In genomic region chr12:114396153-114396868, GRCh38 we compare ENCODE assay signal across 22 cellular contexts. TPM values are rescaled to one million over a fixed set of nuclear protein-coding genes. Genes with fewer than 3 reads are reported as not detected.
DNase-seq lines count a peak whose midpoint lies in the region; ATAC-seq and TF ChIP-seq lines count a peak whose summit lies in the region.
"Had no signal": no experiment of that assay in that cellular context is flagged by ENCODE, and none has a peak within 500 bp of the region (broad histone marks: within the 10 kb centered on the region; RNA-seq: fewer than 3 reads in every experiment).

No MANE protein-coding gene starts in this region.

- H3K4me1 ChIP-seq in IMR-90 (ENCODE audit: control insufficient read depth, insufficient read depth, low read length) (peaks cover 51% of the 10 kb centered on the region), esophagus muscularis mucosa (peaks cover 32 to 95% (median 87%) of the 10 kb centered on the region in 4 donors), mesendoderm (ENCODE audit: control insufficient read depth, low read depth, low read length) (peaks cover 7% of the 10 kb centered on the region), tibial nerve (peaks cover 0 to 19% (median 0%) of the 10 kb centered on the region in 4 donors)

- no peak for TF ChIP-seq CTCF in IMR-90 (conservative IDR thresholded peaks at IDR 0.05; ENCODE audit: low read depth, low read length)
- no peak for TF ChIP-seq CTCF in esophagus muscularis mucosa (IDR thresholded peaks at IDR 0.05)
- no peak for TF ChIP-seq CTCF in GM20000 (IDR thresholded peaks at IDR 0.05; ENCODE audit: extremely low read depth, missing control alignments)
- TF ChIP-seq CTCF in tibial nerve (IDR thresholded peaks at IDR 0.05), result no peak

- H4K5ac ChIP-seq in IMR-90 (ENCODE audit: low read depth, low read length) (peak overlapping the region; percentile 30), mesendoderm (ENCODE audit: low read length) (no peak overlapping the region)

- dilution Hi-C loops in IMR-90 (cut with HindIII; ENCODE audit: low sequenced_read_pairs, unreplicated experiment), result no loop called here

- H3K36me3 ChIP-seq in IMR-90 (ENCODE audit: control insufficient read depth, insufficient read depth, low read length) (peaks cover 70% of the 10 kb centered on the region), esophagus muscularis mucosa (peaks cover 12 to 28% (median 17%) of the 10 kb centered on the region in 4 donors), mesendoderm (ENCODE audit: control insufficient read depth, insufficient read depth, low read length) (no peaks in the 10 kb centered on the region), tibial nerve (no peaks in the 10 kb centered on the region)

- H3K4me3 ChIP-seq in IMR-90 (ENCODE audit: insufficient read depth, low read depth, low read length) (peak overlapping the region; percentile 30; the same call in 1 of the 2 replicates), esophagus muscularis mucosa (peak overlapping the region; percentile 21 to 31 (median 28)), mesendoderm (ENCODE audit: low read length) (no peak overlapping the region), tibial nerve (peak overlapping the region in 1 of 4 donors; percentile 10)

- H4K8ac ChIP-seq in IMR-90 (ENCODE audit: low read depth in 2 of 2, low read length in 2 of 2), result peak overlapping the region; percentile 77 to 88; a peak in 3 of 4 replicates
- H4K8ac ChIP-seq in mesendoderm (ENCODE audit: low read depth, low read length), result no peak overlapping the region

- peaks cover 13% of the 10 kb centered on the region for H4K20me1 ChIP-seq in IMR-90 (ENCODE audit: insufficient read depth, low read length)

- peak overlapping the region; percentile 67 for H2BK5ac ChIP-seq in IMR-90 (ENCODE audit: low read depth, low read length, poor library complexity, severe bottlenecking)
- H2BK5ac ChIP-seq in mesendoderm (ENCODE audit: low read length), result no peak overlapping the region

- no TSS peak for BruUV-seq in IMR-90 (replicated peaks; lab: Mats Ljungman, UMichigan)

- H2BK20ac ChIP-seq in IMR-90 (ENCODE audit: low read depth, low read length), result peak overlapping the region; percentile 2; the same call in 1 of the 2 replicates

- peak overlapping the region; percentile 39 for H3K9ac ChIP-seq in IMR-90 (ENCODE audit: low read depth, low read length)
- no peak overlapping the region for H3K9ac ChIP-seq in mesendoderm (ENCODE audit: low read length)

- intact Hi-C loops in IMR-90 (cut with micrococcal nuclease), result loop anchor here (2.0 to 5.0 kb wide), 2 partner anchors 14 to 429 kb away; partner anchors contain the start of gene RBM19
- intact Hi-C loops in esophagus muscularis mucosa (cut with DNase I), result no loop called here

- H3K56ac ChIP-seq in IMR-90 (ENCODE audit: extremely low read depth, insufficient read depth, low read length), result peak overlapping the region; percentile 13; the same call in 1 of the 2 replicates
- no peak overlapping the region for H3K56ac ChIP-seq in mesendoderm (ENCODE audit: low read length)

- H3K4ac ChIP-seq in IMR-90 (ENCODE audit: low read depth, low read length), result peak overlapping the region; percentile 61
- H3K4ac ChIP-seq in mesendoderm (ENCODE audit: low read depth, low read length), result no peak overlapping the region

- peak overlapping the region; percentile 75 for H2BK120ac ChIP-seq in IMR-90 (ENCODE audit: low read depth, low read length)
- H2BK120ac ChIP-seq in mesendoderm (ENCODE audit: low read depth, low read length), result no peak overlapping the region

- no peaks in the 10 kb centered on the region for H3K27me3 ChIP-seq in IMR-90 (ENCODE audit: control insufficient read depth, insufficient read depth, low read length)
- H3K27me3 ChIP-seq in esophagus muscularis mucosa, result peaks cover 0 to 19% (median 0%) of the 10 kb centered on the region in 4 donors
- peaks cover 61% of the 10 kb centered on the region for H3K27me3 ChIP-seq in mesendoderm (ENCODE audit: insufficient read depth, low read length, poor library complexity)
- H3K27me3 ChIP-seq in tibial nerve, result peaks cover 0 to 91% of the 10 kb centered on the region in 2 donors

- CTCF ChIA-PET in IMR-90 (lab: Yijun Ruan, JAX), result interaction anchor here (0.9 kb wide), 1 partner anchor 79 kb away, joined by 3 read pairs; no protein-coding TSS in a partner anchor

- DNase-seq in EH (ENCODE audit: low read depth) (peak; percentile 76), IMR-90 (peak; percentile 59), esophagus muscularis mucosa (ENCODE audit: extremely low spot score) (no peak), mesendoderm (peak; percentile 18), GM20000 (ENCODE audit: low spot score) (no peak), D341Med (ENCODE audit: low spot score) (no peak), tibial nerve (ENCODE audit: low spot score in 2 of 2) (no peak)
- DNase-seq: activated naive CD4-positive, alpha-beta T cell treated with Interleukin-2 at 50 U/mL for 16 hours; anterior cingulate cortex; CD4-positive, alpha-beta T cell; DMS53; effector memory CD8-positive, alpha-beta T cell; Karpas-422; kidney glomerular epithelial cell; NCI-H1092 treated with DMSO at 0.1 percent for 48 hours; NCI-H2107; NCI-H510A treated with DMSO at 0.1 percent for 48 hours had no signal

- ATAC-seq in IMR-90 (ENCODE audit: low read depth) (peak; percentile 10), HG02852 (IDR thresholded peaks at IDR 0.05; ENCODE audit: unreplicated experiment) (no peak)
- ATAC-seq: effector memory CD8-positive, alpha-beta T cell had no signal

- H3K79me2 ChIP-seq in mesendoderm (ENCODE audit: control insufficient read depth, insufficient read depth, low read length), result no peaks in the 10 kb centered on the region

- peak overlapping the region; percentile 67 for H3K27ac ChIP-seq in IMR-90 (ENCODE audit: insufficient read depth, low read length)
- peak overlapping the region; percentile 61 to 75 (median 66) for H3K27ac ChIP-seq in esophagus muscularis mucosa (replicated peaks in 1 of 4)
- H3K27ac ChIP-seq in mesendoderm (ENCODE audit: low read depth, low read length), result no peak overlapping the region
- no peak overlapping the region for H3K27ac ChIP-seq in tibial nerve

- peak overlapping the region; percentile 26 for H3K14ac ChIP-seq in IMR-90 (replicated peaks; ENCODE audit: low read depth, low read length)

- H3K23ac ChIP-seq in IMR-90 (ENCODE audit: low read depth, low read length), result peak overlapping the region; percentile 87
- H3K23ac ChIP-seq in mesendoderm (ENCODE audit: low read length), result no peak overlapping the region

- no peak for TF ChIP-seq RAD21 in IMR-90 (IDR thresholded peaks at IDR 0.05; ENCODE audit: low read length)

- WGBS in IMR-90 (ENCODE audit: extremely low coverage in 2 of 2, insufficient read length in 1 of 2), 2 experiments, result 1% methylated on average over 12 of the region's 50 CpGs; no CpG with 5 or more reads in 1 of the 2 experiments
- 62% methylated on average over 41 of the region's 50 CpGs for WGBS in esophagus muscularis mucosa
- no CpG with 5 or more reads among the region's 50 CpGs for WGBS in mesendoderm (ENCODE audit: extremely low coverage, insufficient coverage, low lambda C conversion rate)
- 2% methylated on average over 9 to 40 of the region's 50 CpGs for WGBS in tibial nerve, 2 donors

- H3K18ac ChIP-seq in IMR-90 (ENCODE audit: low read depth, low read length) (peak overlapping the region; percentile 7; the same call in 1 of the 2 replicates), mesendoderm (ENCODE audit: low read length) (no peak overlapping the region)

- H3K4me2 ChIP-seq in IMR-90 (ENCODE audit: low read depth, low read length) (peak overlapping the region; percentile 72), mesendoderm (ENCODE audit: low read length) (no peak overlapping the region)

- H2AK9ac ChIP-seq in IMR-90 (replicated peaks; ENCODE audit: low read depth, low read length, poor library complexity), result peak overlapping the region; percentile 65

- TF ChIP-seq EP300 in esophagus muscularis mucosa (IDR thresholded peaks at IDR 0.05) (no peak), tibial nerve (IDR thresholded peaks at IDR 0.05) (no peak)

- POLR2A ChIA-PET in IMR-90 (lab: Charles Lee; ENCODE audit: unreplicated experiment), result no interaction called here

- H3K9me1 ChIP-seq in IMR-90 (ENCODE audit: insufficient read depth, low read length), result peaks cover 11% of the 10 kb centered on the region

- TF ChIP-seq POLR2A in IMR-90 (IDR thresholded peaks at IDR 0.05; ENCODE audit: low read depth, low read length), result no peak
- TF ChIP-seq POLR2A in esophagus muscularis mucosa (IDR thresholded peaks at IDR 0.05; ENCODE audit: low read depth), result no peak
- no peak for TF ChIP-seq POLR2A in tibial nerve (IDR thresholded peaks at IDR 0.05)

- peak overlapping the region; percentile 76 for H4K91ac ChIP-seq in IMR-90 (ENCODE audit: insufficient read depth, low read depth, low read length)

- peak overlapping the region; percentile 81 for H2AFZ ChIP-seq in IMR-90 (replicated peaks; ENCODE audit: low read length, poor library complexity)

- H3K79me1 ChIP-seq in IMR-90 (ENCODE audit: low read depth in 1 of 2, low read length in 2 of 2), result peaks cover 20 to 78% of the 10 kb centered on the region in 2 experiments
- no peaks in the 10 kb centered on the region for H3K79me1 ChIP-seq in mesendoderm (ENCODE audit: low read length)

- H2AK5ac ChIP-seq in IMR-90 (ENCODE audit: low read depth, low read length) (peak overlapping the region; percentile 56), mesendoderm (ENCODE audit: low read length) (no peak overlapping the region)

- H2BK15ac ChIP-seq in IMR-90 (ENCODE audit: low read depth, low read length) (no peak overlapping the region), mesendoderm (replicated peaks; ENCODE audit: low read depth) (no peak overlapping the region)

- in situ Hi-C loops in IMR-90 (cut with MboI; ENCODE audit: low sequenced_read_pairs), result no loop called here

- no peaks in the 10 kb centered on the region for H3K9me3 ChIP-seq in IMR-90 (ENCODE audit: control insufficient read depth, insufficient read depth, low read length)
- H3K9me3 ChIP-seq in esophagus muscularis mucosa, result no peaks in the 10 kb centered on the region
- H3K9me3 ChIP-seq in tibial nerve, result no peaks in the 10 kb centered on the region

TF ChIP-seq in IMR-90, 13 proteins besides CTCF, POLR2A, EP300 and RAD21:
- TF ChIP-seq RCOR1 (IDR thresholded peaks at IDR 0.05; ENCODE audit: insufficient replicate concordance, low read length) (no peak), BHLHE40 (IDR thresholded peaks at IDR 0.05; ENCODE audit: low read depth, low read length) (no peak), SMC3 (IDR thresholded peaks at IDR 0.05; ENCODE audit: low read depth, low read length) (no peak)

RNA-seq across cellular contexts. Expression of gene TBX5, which starts 9.6 kb away (rescaled TPM):
- total RNA-seq in IMR-90 (2012; rRNA removed), result 10.8 and 13.3 TPM in 2 replicates
- 14.7 and 16.6 TPM in 2 replicates for polyA plus RNA-seq in IMR-90 (2012; rRNA removed)
- 8.9 and 16.8 TPM in 2 replicates for polyA plus RNA-seq in IMR-90 (2012; cell fraction: cytosol; rRNA removed)
- 36.1 and 51.2 TPM in 2 replicates for polyA plus RNA-seq in IMR-90 (2012; cell fraction: nucleus; rRNA removed; ENCODE audit: low replicate concordance)
- total RNA-seq in esophagus muscularis mucosa, result 10 to 100 TPM; 20.4 to 34.5 (median 26.2) TPM
- 0.10 TPM for polyA plus RNA-seq in mesendoderm (2013, experiment 1 of 2)
- polyA plus RNA-seq in mesendoderm (2013, experiment 2 of 2), result 0.13 TPM
- total RNA-seq in tibial nerve, result not detected
- total RNA-seq: CD4-positive, alpha-beta T cell; chondrocyte; mononuclear cell; neural crest cell; temporal lobe had no signal

Comparison
In these comparisons a context has a peak if more than half of its experiments do, and no peak if none do; other contexts are left out.
1. DNase-seq: peak in EH (single experiment), IMR-90 (single experiment) and mesendoderm (single experiment); none in esophagus muscularis mucosa (single experiment), GM20000 (single experiment), D341Med (single experiment) and tibial nerve (0 of 2).
2. H3K27ac ChIP-seq: peak in IMR-90 (single experiment) and esophagus muscularis mucosa (4 of 4); none in mesendoderm (single experiment) and tibial nerve (0 of 4).
3. RNA of gene TBX5, which starts 9.6 kb away (total RNA-seq): 20.4 to 34.5 TPM in esophagus muscularis mucosa and 10.8 to 13.3 TPM in IMR-90; not detected in tibial nerve; every median in the first group is over 10 times any median in the second.